In genomic region chr13:50732712-50733111, GRCh38 we compare ENCODE assay signal across 11 cellular contexts.
DNase-seq lines count a peak whose midpoint lies in the region; ATAC-seq, FAIRE-seq and TF ChIP-seq lines count a peak whose summit lies in the region.
"Had no signal": no experiment of that assay in that cellular context is flagged by ENCODE, and none has a peak within 500 bp of the region (broad histone marks: within the 10 kb centered on the region; RNA-seq: fewer than 3 reads in every experiment).

No MANE protein-coding gene starts in this region.

- no peaks in the 10 kb centered on the region for H3K79me1 ChIP-seq in neuronal stem cell (ENCODE audit: low read depth, low read length)

- no peak for TF ChIP-seq CTCF in bronchial epithelial cell (IDR thresholded peaks at IDR 0.05; ENCODE audit: insufficient read depth, low read length, severe bottlenecking)

- H3K4me3 ChIP-seq in bronchial epithelial cell (ENCODE audit: low read depth, low read length) (no peak overlapping the region), neuronal stem cell (ENCODE audit: low read length in 2 of 2) (no peak overlapping the region)

- no CpG with 5 or more reads among the region's 3 CpGs for WGBS in neuronal stem cell (ENCODE audit: extremely low coverage in 2 of 2, insufficient read length in 2 of 2, insufficient replicate concordance in 1 of 2), 2 donors

- peak; percentile 97 for FAIRE-seq in bronchial epithelial cell (lab: Jason Lieb, UNC)

- no peak overlapping the region for H4K91ac ChIP-seq in neuronal stem cell (ENCODE audit: low read depth, low read length, poor library complexity)

- no peak overlapping the region for H2BK120ac ChIP-seq in neuronal stem cell (ENCODE audit: low read depth, low read length)

- H3K27ac ChIP-seq in neuronal stem cell (replicated peaks; ENCODE audit: low read length): no peak overlapping the region

- no peak overlapping the region for H3K4ac ChIP-seq in neuronal stem cell (ENCODE audit: low read length)

- no peak overlapping the region for H3K23ac ChIP-seq in neuronal stem cell (ENCODE audit: low read depth, low read length, poor library complexity)

- H3K4me2 ChIP-seq in neuronal stem cell (ENCODE audit: insufficient read depth, low read length, poor library complexity, severe bottlenecking): no peak overlapping the region

- no peak overlapping the region for H3K9ac ChIP-seq in neuronal stem cell (ENCODE audit: low read depth, low read length, poor library complexity)

- peaks cover 0 to 7% of the 10 kb centered on the region in 2 donors for H3K4me1 ChIP-seq in neuronal stem cell (ENCODE audit: control insufficient read depth in 2 of 2, insufficient read depth in 1 of 2, low read depth in 1 of 2, low read length in 2 of 2)

- H3K14ac ChIP-seq in neuronal stem cell (ENCODE audit: low read length): no peak overlapping the region

- intact Hi-C loops in left ventricle myocardium superior (cut with micrococcal nuclease): no loop called here

- no peak overlapping the region for H2AFZ ChIP-seq in neuronal stem cell (ENCODE audit: low read length)

- peak overlapping the region; percentile 80 for H3K18ac ChIP-seq in neuronal stem cell (ENCODE audit: low read length)

- no peak overlapping the region for H2AK5ac ChIP-seq in neuronal stem cell (ENCODE audit: low read depth, low read length)

- no peaks in the 10 kb centered on the region for H3K27me3 ChIP-seq in bronchial epithelial cell (ENCODE audit: control insufficient read depth, insufficient read depth, low read length)
- H3K27me3 ChIP-seq in neuronal stem cell (ENCODE audit: control insufficient read depth in 3 of 3, insufficient read depth in 3 of 3, low read depth in 1 of 3, low read length in 3 of 3): no peaks in the 10 kb centered on the region

- DNase-seq in EL (peak; percentile 71), NCI-H128 (lab: John Stamatoyannopoulos, UW; ENCODE audit: unreplicated experiment) (peak; percentile 37), bronchial epithelial cell (ENCODE audit: low read depth) (peak; percentile 84), neuronal stem cell (ENCODE audit: low spot score) (no peak), left ventricle myocardium superior (no peak)
- no peak for DNase-seq in effector CD8-positive, alpha-beta T cell (lab: John Stamatoyannopoulos, UW)
- DNase-seq: activated T-cell treated with anti-CD3 and anti-CD28 coated beads for 4 hours, DMS153, NCI-H2107 had no signal

- H3K9me3 ChIP-seq in neuronal stem cell (replicated peaks in 1 of 2; ENCODE audit: control insufficient read depth in 2 of 2, insufficient read depth in 1 of 2, low read depth in 1 of 2, low read length in 2 of 2): peaks cover 5 to 26% of the 10 kb centered on the region in 2 donors

- H3K36me3 ChIP-seq in bronchial epithelial cell (ENCODE audit: control insufficient read depth, insufficient read depth, low read length): no peaks in the 10 kb centered on the region
- no peaks in the 10 kb centered on the region for H3K36me3 ChIP-seq in neuronal stem cell (replicated peaks in 1 of 2; ENCODE audit: control insufficient read depth in 2 of 2, insufficient read depth in 2 of 2, low read length in 2 of 2)

- no peak overlapping the region for H2BK12ac ChIP-seq in neuronal stem cell (ENCODE audit: low read length)

- H2BK5ac ChIP-seq in neuronal stem cell (ENCODE audit: low read length): no peak overlapping the region

- no peak overlapping the region for H2BK15ac ChIP-seq in neuronal stem cell (ENCODE audit: low read length)

- H4K8ac ChIP-seq in neuronal stem cell (ENCODE audit: low read depth, low read length): no peak overlapping the region

- ATAC-seq in HG02840 (IDR thresholded peaks at IDR 0.05; ENCODE audit: low FRiP score, unreplicated experiment) (no peak), left ventricle myocardium superior (no peak)
- ATAC-seq: HCT116 had no signal

Comparison
In these comparisons a context has a peak if more than half of its experiments do, and no peak if none do; other contexts are left out.
1. DNase-seq: peak in EL (single experiment), NCI-H128 (single experiment) and bronchial epithelial cell (single experiment); none in neuronal stem cell (single experiment), effector CD8-positive, alpha-beta T cell (single experiment) and left ventricle myocardium superior (single experiment).